In genomic region chr2:26887142-26887541, GRCh38 we compare ENCODE assay signal across 1 cellular context.
TF ChIP-seq lines count a peak whose summit lies in the region.

No MANE protein-coding gene starts in this region.

TF ChIP-seq in GM12878, 131 proteins besides CTCF, POLR2A, EP300 and RAD21 (continued from another document):
- TF ChIP-seq MTA2 (IDR thresholded peaks at IDR 0.05; ENCODE audit: low read depth), result 0 out of 2 replicates have a peak, but pooled peaks have one; percentile 19
- 0 out of 2 replicates have a peak, but pooled peaks have one; percentile 15 for TF ChIP-seq NR2F1 (conservative IDR thresholded peaks at IDR 0.05)
- TF ChIP-seq IKZF1 (conservative IDR thresholded peaks at IDR 0.05), result peak; percentile 40; the same call in 1 of the 2 replicates
- TF ChIP-seq SPI1 (IDR thresholded peaks at IDR 0.05; ENCODE audit: borderline replicate concordance, insufficient read depth, low read depth, low read length), result peak; percentile 92
